Comparison of ENCODE assay signal across 15 cellular contexts in the genomic region with DNA sequence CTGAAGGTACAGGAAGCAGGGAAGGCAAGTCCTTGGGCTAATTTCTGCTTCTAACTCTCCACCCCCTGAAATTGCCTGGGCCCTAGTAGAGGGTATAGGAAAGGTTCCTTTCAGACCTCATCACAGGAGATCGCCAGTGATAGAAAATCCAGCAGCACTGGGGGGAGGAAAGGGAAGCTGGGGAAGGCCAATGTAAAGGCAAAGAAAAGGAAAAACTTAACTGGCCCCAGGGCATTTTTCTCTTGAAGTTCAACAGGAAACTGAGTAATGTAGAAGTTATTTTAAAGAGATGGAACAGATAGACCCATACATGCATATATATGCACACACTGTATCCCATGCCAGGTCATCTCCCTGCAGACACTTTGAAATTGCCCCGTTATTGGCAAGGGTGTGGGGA.
A peak's percentile ranks its signal among the peaks of the same experiment; 100 is the strongest.
DNase-seq lines count a peak whose midpoint lies in the region; ATAC-seq and TF ChIP-seq lines count a peak whose summit lies in the region.
"Had no signal": no experiment of that assay in that cellular context is flagged by ENCODE, and none has a peak within 500 bp of the region (broad histone marks: within the 10 kb centered on the region; RNA-seq: fewer than 3 reads in every experiment).

No MANE protein-coding gene starts in this region.

- no peak for TF ChIP-seq CTCF in AG04449 (IDR thresholded peaks at IDR 0.05; ENCODE audit: insufficient read depth, low read length, missing control alignments)

- peaks cover 19 to 57% (median 22%) of the 10 kb centered on the region in 4 donors for H3K4me1 Mint-ChIP-seq in naive thymus-derived CD8-positive, alpha-beta T cell

- no peaks in the 10 kb centered on the region for H3K9me3 ChIP-seq in MG63

- POLR2A ChIA-PET in AG04449 (lab: Yijun Ruan, JAX), result interaction anchor here (1.0 kb wide), 1 partner anchor 9 kb away, joined by 3 read pairs; no protein-coding TSS in a partner anchor
- POLR2A ChIA-PET in naive thymus-derived CD8-positive, alpha-beta T cell (lab: Charles Lee), result interaction anchor here (0.7 kb wide), 1 partner anchor 56 kb away, joined by 3 read pairs; no protein-coding TSS in a partner anchor

- H3K27ac Mint-ChIP-seq in naive thymus-derived CD8-positive, alpha-beta T cell, result peak overlapping the region in 1 of 10 donors; percentile 11
- H3K27ac Mint-ChIP-seq: stimulated activated effector memory CD8-positive, alpha-beta T cell treated with anti-CD3 and anti-CD28 coated beads, Interleukin-12 subunit alpha, Interleukin-12 subunit beta, amount 100 ng/mL, for 72 hours had no signal

- CTCF ChIA-PET in AG04449 (lab: Yijun Ruan, JAX), result interaction anchor here (0.7 to 19.2 kb wide), 3 partner anchors 26 to 173 kb away, joined by 3 to 197 read pairs (median 3); no protein-coding TSS in a partner anchor

- no peaks in the 10 kb centered on the region for H3K27me3 Mint-ChIP-seq in naive thymus-derived CD8-positive, alpha-beta T cell

- DNase-seq in AG04449 (ENCODE audit: low read depth, low spot score) (peak; percentile 34), MG63 (peak; percentile 53), amniotic epithelial cell (ENCODE audit: low read depth) (peak; percentile 22), hepatic stellate cell (ENCODE audit: low spot score) (peak; percentile 7), GM19240 (ENCODE audit: insufficient read length, low spot score) (no peak), DMS153 (lab: John Stamatoyannopoulos, UW) (no peak)
- DNase-seq in naive thymus-derived CD8-positive, alpha-beta T cell, result no peak
- DNase-seq: activated T-cell treated with anti-CD3 and anti-CD28 coated beads, Interleukin-2, amount 50 U/mL, for 48 hours; effector CD8-positive, alpha-beta T cell; Kasumi-1; left cardiac atrium; natural killer cell; stimulated activated CD4-positive, alpha-beta T cell treated with anti-CD3 and anti-CD28 coated beads, Interleukin-4, amount 100 ng/mL, for 1 hour had no signal

- no peaks in the 10 kb centered on the region for H3K9me3 Mint-ChIP-seq in naive thymus-derived CD8-positive, alpha-beta T cell
- H3K9me3 Mint-ChIP-seq: natural killer cell had no signal

- no peak overlapping the region for H3K4me3 Mint-ChIP-seq in naive thymus-derived CD8-positive, alpha-beta T cell
- H3K4me3 Mint-ChIP-seq: natural killer cell; stimulated activated effector memory CD8-positive, alpha-beta T cell treated with anti-CD3 and anti-CD28 coated beads, Interleukin-12 subunit alpha, Interleukin-12 subunit beta, amount 100 ng/mL, for 72 hours had no signal

- ATAC-seq in esophagus mucosa, result no peak
- no peak for ATAC-seq in naive thymus-derived CD8-positive, alpha-beta T cell
- ATAC-seq: left cardiac atrium; natural killer cell; stimulated activated effector memory CD8-positive, alpha-beta T cell treated with anti-CD3 and anti-CD28 coated beads, Interleukin-12 subunit alpha, Interleukin-12 subunit beta, amount 100 ng/mL, for 72 hours had no signal

- H3K4me3 ChIP-seq in AG04449 (ENCODE audit: low read depth, low read length), result no peak overlapping the region
- no peak overlapping the region for H3K4me3 ChIP-seq in MG63

- H3K36me3 ChIP-seq in MG63, result peaks cover 18% of the 10 kb centered on the region

- no peaks in the 10 kb centered on the region for H3K27me3 ChIP-seq in MG63

- H3K36me3 Mint-ChIP-seq in naive thymus-derived CD8-positive, alpha-beta T cell, result peaks cover 0 to 30% (median 25%) of the 10 kb centered on the region in 3 donors
- H3K36me3 Mint-ChIP-seq: stimulated activated effector memory CD8-positive, alpha-beta T cell treated with anti-CD3 and anti-CD28 coated beads, Interleukin-12 subunit alpha, Interleukin-12 subunit beta, amount 100 ng/mL, for 72 hours had no signal

Comparison
In these comparisons a context has a peak if more than half of its experiments do, and no peak if none do; other contexts are left out.
1. DNase-seq: peak in AG04449 (single experiment), MG63 (single experiment), amniotic epithelial cell (single experiment) and hepatic stellate cell (single experiment); none in GM19240 (single experiment), DMS153 (single experiment) and naive thymus-derived CD8-positive, alpha-beta T cell (0 of 10).